ENCODE assay signal across 25 cellular contexts in genomic region chrX:40832723-40833122, GRCh38.
"Had no signal": no experiment of that assay in that cellular context is flagged by ENCODE, and none has a peak within 500 bp of the region (broad histone marks: within the 10 kb centered on the region; RNA-seq: fewer than 3 reads in every experiment).

No MANE protein-coding gene starts in this region.

- H3K4me3 ChIP-seq: adrenal gland, coronary artery, SJSA1 had no signal

- DNase-seq: activated CD4-positive, alpha-beta T cell treated with anti-CD3 and anti-CD28 coated beads for 4 hours; activated CD8-positive, alpha-beta memory T cell treated with anti-CD3 and anti-CD28 coated beads, Interleukin-2, amount 50 U/mL, for 4 hours; activated CD8-positive, alpha-beta T cell treated with anti-CD3 and anti-CD28 coated beads for 36 hours; activated gamma-delta T cell treated with Interleukin-2 at 50 U/mL for 16 hours; activated naive CD4-positive, alpha-beta T cell treated with anti-CD3 and anti-CD28 coated beads, Interleukin-2, amount 10 ng/mL, durations not matched to agents 7 days and 5 days; activated naive CD8-positive, alpha-beta T cell treated with anti-CD3 and anti-CD28 coated beads, Interleukin-2, amount 10 ng/mL, durations not matched to agents 7 days and 5 days; activated T-cell treated with anti-CD3 and anti-CD28 coated beads, Interleukin-2, amount 50 U/mL, for 72 hours; adrenal gland; anterior cingulate cortex; MM.1S; NCI-H1105; NCI-H1436; NCI-H1694 treated with DMSO at 0.1 percent for 48 hours; NCI-H2029 treated with DMSO at 0.1 percent for 48 hours; NCI-H446; NCI-H524 treated with DMSO at 0.1 percent for 48 hours; NCI-H748 treated with DMSO at 0.1 percent for 48 hours; Right ventricle myocardium superior; SW 1271 had no signal

- H3K27ac ChIP-seq: adrenal gland, coronary artery, RWPE1, SJSA1 had no signal

- H3K9me3 ChIP-seq: adrenal gland, SJSA1 had no signal

- H3K36me3 ChIP-seq: adrenal gland, SJSA1 had no signal

- H3K27me3 ChIP-seq: SJSA1 had no signal

- H3K4me1 ChIP-seq: adrenal gland, SJSA1 had no signal

- ATAC-seq: activated CD4-positive, CD25-positive, alpha-beta regulatory T cell treated with anti-CD3 and anti-CD28 coated beads, Interleukin-2, amount 50 U/mL, for 24 hours; activated CD8-positive, alpha-beta T cell treated with anti-CD3 and anti-CD28 coated beads for 36 hours; activated T-cell treated with anti-CD3 and anti-CD28 coated beads, Interleukin-2, amount 50 U/mL, for 72 hours; Panc1; SK-N-SH treated with all-trans-retinoic acid at 6 μM for 48 hours had no signal
